8 cellular contexts compared by ENCODE assay signal in genomic region chr9:77751341-77752091, GRCh38.
DNase-seq lines count a peak whose midpoint lies in the region; ATAC-seq and TF ChIP-seq lines count a peak whose summit lies in the region.

No MANE protein-coding gene starts in this region.

- H3K27me3 ChIP-seq in heart left ventricle (no peaks in the 10 kb centered on the region), rectal smooth muscle tissue (ENCODE audit: control insufficient read depth, insufficient read depth, low read length) (no peaks in the 10 kb centered on the region)

- WGBS in heart left ventricle, 4 donors = 42 to 48% (median 46%) methylated on average over 8 of the region's 8 CpGs

- H3K4me1 ChIP-seq in heart left ventricle = peaks cover 0 to 14% (median 6%) of the 10 kb centered on the region in 12 donors
- peaks cover 17% of the 10 kb centered on the region for H3K4me1 ChIP-seq in rectal smooth muscle tissue (ENCODE audit: control insufficient read depth, insufficient read depth, low read length)

- DNase-seq in AG09319 (ENCODE audit: extremely low read depth, low read depth) = peak; percentile 73
- DNase-seq in NCI-H2081 treated with DMSO at 0.1 percent for 48 hours (lab: John Stamatoyannopoulos, UW) = peak; percentile 55
- DNase-seq in heart left ventricle = peak in 2 of 5 donors; percentile 30 to 36

- intact Hi-C loops in heart left ventricle (cut with DNase I) = loop anchor here in 7 of 10 donors (1.0 to 10.0 kb wide), 7 partner anchors 281 to 319 kb away; partner anchors contain the start of gene GNAQ (in 4 of the 7)

- TF ChIP-seq POLR2A in heart left ventricle (IDR thresholded peaks at IDR 0.05) = no peak

- H3K4me3 ChIP-seq in GM12875 (ENCODE audit: low read depth, low read length) = no peak overlapping the region
- no peak overlapping the region for H3K4me3 ChIP-seq in WI38 (ENCODE audit: low read depth, low read length)
- no peak overlapping the region for H3K4me3 ChIP-seq in heart left ventricle
- H3K4me3 ChIP-seq in rectal smooth muscle tissue (ENCODE audit: low read length) = no peak overlapping the region

- no peak overlapping the region for H3K9ac ChIP-seq in rectal smooth muscle tissue (ENCODE audit: low read length)

- H3K9me3 ChIP-seq in heart left ventricle = peaks cover 0 to 3% (median 0%) of the 10 kb centered on the region in 12 donors

- H3K27ac ChIP-seq in heart left ventricle (peak overlapping the region in 2 of 12 donors; percentile 24 to 61), rectal smooth muscle tissue (ENCODE audit: low read depth, low read length) (peak overlapping the region; percentile 3)

- ATAC-seq in heart left ventricle = peak in 3 of 4 donors; percentile 60 to 80 (median 76)
- no peak for ATAC-seq in HG03354 (IDR thresholded peaks at IDR 0.05; ENCODE audit: poor library complexity, severe bottlenecking, unreplicated experiment)
- ATAC-seq in GM19463 (IDR thresholded peaks at IDR 0.05; ENCODE audit: unreplicated experiment) = no peak

- TF ChIP-seq CTCF in AG09319 (IDR thresholded peaks at IDR 0.05; ENCODE audit: low read depth, low read length) (peak; percentile 43), GM12875 (IDR thresholded peaks at IDR 0.05; ENCODE audit: borderline replicate concordance, insufficient read depth, low read depth, low read length) (peak; percentile 33; the same call in 1 of the 2 replicates), WI38 (IDR thresholded peaks at IDR 0.05; ENCODE audit: low read depth, low read length) (peak; percentile 43; the same call in 1 of the 2 replicates), heart left ventricle (IDR thresholded peaks at IDR 0.05) (peak; percentile 35 to 67 (median 52))

- H3K36me3 ChIP-seq in heart left ventricle = peaks cover 0 to 1% (median 0%) of the 10 kb centered on the region in 9 donors
- H3K36me3 ChIP-seq in rectal smooth muscle tissue (ENCODE audit: control insufficient read depth, insufficient read depth, low read length) = no peaks in the 10 kb centered on the region

Comparison
In these comparisons a context has a peak if more than half of its experiments do, and no peak if none do; other contexts are left out.
1. ATAC-seq: peak in heart left ventricle (3 of 4); none in HG03354 (single experiment) and GM19463 (single experiment).
2. Peak in every context shown above with its lines, with median percentiles within 50 percentile points of each other: CTCF ChIP-seq.